In the genomic region with DNA sequence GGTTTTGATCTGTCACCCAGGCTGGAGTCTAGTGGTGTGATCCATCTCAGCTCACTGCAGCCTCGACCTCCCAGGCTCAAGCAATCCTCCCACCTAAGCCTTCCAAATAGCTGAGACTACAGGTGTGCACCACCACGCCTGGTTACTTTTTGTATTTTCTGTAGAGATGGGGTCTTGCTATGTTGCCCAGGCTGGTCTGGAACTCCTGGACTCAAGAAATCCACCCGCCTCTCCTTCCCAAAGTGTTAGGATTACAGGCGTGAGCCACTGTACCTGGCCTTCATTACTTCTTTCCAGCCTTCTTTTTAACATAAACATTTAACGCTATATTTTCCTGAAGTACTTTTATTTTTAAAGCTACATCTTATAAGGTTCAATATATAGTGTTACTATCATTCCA, we compare ENCODE assay signal across 31 cellular contexts.
"Had no signal": no experiment of that assay in that cellular context is flagged by ENCODE, and none has a peak within 500 bp of the region (broad histone marks: within the 10 kb centered on the region; RNA-seq: fewer than 3 reads in every experiment).

No MANE protein-coding gene starts in this region.

- H3K27me3 ChIP-seq: ascending aorta had no signal

- H3K27ac ChIP-seq: ascending aorta, cardiac muscle cell, VCaP had no signal

- H3K4me3 ChIP-seq: ascending aorta, cardiac muscle cell had no signal

- ATAC-seq: activated CD4-positive, alpha-beta T cell treated with anti-CD3 and anti-CD28 coated beads for 36 hours; activated CD4-positive, CD25-positive, alpha-beta regulatory T cell treated with anti-CD3 and anti-CD28 coated beads, Interleukin-2, amount 50 U/mL, for 24 hours; activated CD8-positive, alpha-beta memory T cell treated with anti-CD3 and anti-CD28 coated beads, Interleukin-2, amount 10 ng/mL, durations not matched to agents 7 days and 5 days; activated CD8-positive, alpha-beta T cell treated with anti-CD3 and anti-CD28 coated beads, Interleukin-2, amount 10 ng/mL, durations not matched to agents 7 days and 5 days; activated naive CD8-positive, alpha-beta T cell treated with anti-CD3 and anti-CD28 coated beads, Interleukin-2, amount 50 U/mL, for 24 hours had no signal

- FAIRE-seq: bronchial epithelial cell, TTC549 had no signal

- H3K9me3 ChIP-seq: ascending aorta had no signal

- DNase-seq: activated CD4-positive, alpha-beta memory T cell treated with anti-CD3 and anti-CD28 coated beads, Interleukin-2, amount 10 ng/mL, durations not matched to agents 7 days and 5 days; activated CD4-positive, alpha-beta T cell treated with anti-CD3 and anti-CD28 coated beads for 1 hour; activated CD4-positive, alpha-beta T cell treated with anti-CD3 and anti-CD28 coated beads for 36 hours; activated CD4-positive, alpha-beta T cell treated with anti-CD3 and anti-CD28 coated beads for 48 hours; activated CD4-positive, alpha-beta T cell treated with anti-CD3 and anti-CD28 coated beads, Interleukin-2, amount 10 ng/mL, durations not matched to agents 7 days and 5 days; activated CD4-positive, alpha-beta T cell treated with anti-CD3 and anti-CD28 coated beads, Interleukin-2, amount 50 U/mL, for 48 hours; activated CD4-positive, CD25-positive, alpha-beta regulatory T cell; activated CD8-positive, alpha-beta memory T cell treated with anti-CD3 and anti-CD28 coated beads for 24 hours; activated CD8-positive, alpha-beta memory T cell treated with anti-CD3 and anti-CD28 coated beads, Interleukin-2, amount 10 ng/mL, durations not matched to agents 7 days and 5 days; activated CD8-positive, alpha-beta memory T cell treated with anti-CD3 and anti-CD28 coated beads, Interleukin-2, amount 50 U/mL, for 48 hours; activated CD8-positive, alpha-beta T cell treated with anti-CD3 and anti-CD28 coated beads, Interleukin-2, amount 10 ng/mL, durations not matched to agents 7 days and 5 days; activated effector memory CD4-positive, alpha-beta T cell treated with Interleukin-2 at 50 U/mL for 16 hours; activated gamma-delta T cell; activated naive CD4-positive, alpha-beta T cell treated with anti-CD3 and anti-CD28 coated beads, Interleukin-2, amount 10 ng/mL, durations not matched to agents 7 days and 5 days; activated naive CD4-positive, alpha-beta T cell treated with Interleukin-2 at 50 U/mL for 16 hours; activated naive CD8-positive, alpha-beta T cell treated with anti-CD3 and anti-CD28 coated beads, Interleukin-2, amount 10 ng/mL, durations not matched to agents 7 days and 5 days; activated naive CD8-positive, alpha-beta T cell treated with anti-CD3 and anti-CD28 coated beads, Interleukin-2, amount 50 U/mL, for 24 hours; activated T-cell treated with anti-CD3 and anti-CD28 coated beads, Interleukin-2, amount 50 U/mL, for 24 hours; activated T-cell treated with anti-CD3 and anti-CD28 coated beads, Interleukin-2, amount 50 U/mL, for 48 hours; amygdala; anterior cingulate cortex; caudate nucleus; cerebellar nuclear complex; T-helper 2 cell; T-helper 9 cell had no signal
